Comparison of ENCODE assay signal across 17 cellular contexts in the genomic region with DNA sequence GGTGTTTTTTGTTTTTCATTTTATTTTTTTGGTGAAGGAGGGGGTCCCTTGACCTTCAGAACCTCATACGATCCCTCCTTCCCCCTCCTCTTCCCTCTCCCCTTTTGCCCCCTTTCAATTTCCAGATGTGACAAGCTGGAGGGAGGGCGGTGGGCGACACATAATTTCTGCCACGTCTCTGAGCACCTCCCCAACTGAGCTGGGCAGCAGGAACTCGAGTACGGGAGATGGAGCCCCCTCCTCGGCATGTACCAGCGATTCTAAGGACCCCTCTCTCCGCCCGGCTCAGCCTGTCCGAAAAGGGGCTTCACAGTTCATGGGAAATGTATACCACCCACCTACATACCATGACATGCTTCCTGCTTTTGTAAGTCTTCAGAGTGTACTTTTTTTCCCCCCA.
"Had no signal": no experiment of that assay in that cellular context is flagged by ENCODE, and none has a peak within 500 bp of the region (broad histone marks: within the 10 kb centered on the region; RNA-seq: fewer than 3 reads in every experiment).

No MANE protein-coding gene starts in this region.

- DNase-seq: activated CD4-positive, alpha-beta T cell treated with anti-CD3 and anti-CD28 coated beads, Interleukin-2, amount 50 U/mL, for 1 hour; activated CD4-positive, CD25-positive, alpha-beta regulatory T cell; activated naive CD4-positive, alpha-beta T cell treated with anti-CD3 and anti-CD28 coated beads for 36 hours; activated T-cell treated with anti-CD3 and anti-CD28 coated beads, Interleukin-2, amount 50 U/mL, for 48 hours; brain microvascular endothelial cell; cerebellar nuclear complex; dorsolateral prefrontal cortex; esophagus squamous epithelium; foreskin fibroblast; glutamatergic neuron; mammary epithelial cell; SHP77 treated with DMSO at 0.1 percent for 48 hours had no signal

- H3K4me3 ChIP-seq: dorsolateral prefrontal cortex, esophagus squamous epithelium, ovary, skin epidermis, tibial nerve had no signal

- H3K9me3 ChIP-seq: esophagus squamous epithelium, ovary, tibial nerve had no signal

- H3K27me3 ChIP-seq: brain microvascular endothelial cell, dorsolateral prefrontal cortex, esophagus squamous epithelium, ovary, tibial nerve had no signal

- H3K27ac Mint-ChIP-seq: activated naive CD4-positive, alpha-beta T cell treated with anti-CD3 and anti-CD28 coated beads for 36 hours; T-helper 1 cell treated with Interleukin-12 subunit alpha and Interleukin-12 subunit beta and Interleukin-4 antibody, amounts not matched to agents 30 μg/mL and 1 μg/mL, for 36 hours had no signal

- H3K36me3 ChIP-seq: ovary had no signal

- H3K9me3 Mint-ChIP-seq: activated naive CD4-positive, alpha-beta T cell treated with anti-CD3 and anti-CD28 coated beads for 36 hours; neural crest cell; T-helper 1 cell treated with Interleukin-12 subunit alpha and Interleukin-12 subunit beta and Interleukin-4 antibody, amounts not matched to agents 30 μg/mL and 1 μg/mL, for 36 hours had no signal

- H3K4me3 Mint-ChIP-seq: activated naive CD4-positive, alpha-beta T cell treated with anti-CD3 and anti-CD28 coated beads for 36 hours; neural crest cell; T-helper 1 cell treated with Interleukin-12 subunit alpha and Interleukin-12 subunit beta and Interleukin-4 antibody, amounts not matched to agents 30 μg/mL and 1 μg/mL, for 36 hours had no signal
